In the genomic region with DNA sequence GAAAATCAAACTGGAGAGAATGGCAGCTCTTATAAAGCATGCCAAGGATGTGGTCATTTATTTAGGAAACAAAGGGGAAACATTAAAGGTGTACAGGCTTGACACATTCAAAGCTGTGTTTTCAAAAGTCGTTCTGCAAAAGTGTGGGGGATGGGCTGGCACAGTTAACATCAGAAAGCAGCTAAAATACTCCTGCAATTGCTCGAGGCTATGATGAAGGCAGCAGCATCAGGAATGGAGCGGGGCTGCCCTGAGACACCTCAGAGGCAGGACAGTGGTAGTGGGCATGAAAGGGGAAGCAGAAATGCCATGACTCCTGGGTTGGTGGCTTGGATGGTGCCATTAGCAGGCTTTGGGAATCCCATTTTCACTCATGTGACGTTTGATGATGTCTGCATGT, we compare ENCODE assay signal across 8 cellular contexts. TPM values are rescaled to one million over a fixed set of nuclear protein-coding genes. Genes with fewer than 3 reads are reported as not detected.
DNase-seq lines count a peak whose midpoint lies in the region; ATAC-seq and TF ChIP-seq lines count a peak whose summit lies in the region.

No MANE protein-coding gene starts in this region.

- H3K4me3 Mint-ChIP-seq in activated CD4-positive, alpha-beta T cell treated with anti-CD3 and anti-CD28 coated beads, Interleukin-2, amount 10 ng/mL, durations not matched to agents 7 days and 5 days: peak overlapping the region; percentile 88
- H3K4me3 Mint-ChIP-seq in WTC11: peak overlapping the region; percentile 93

- no peak for ATAC-seq in WTC11
- no peak for ATAC-seq in HG03378 (IDR thresholded peaks at IDR 0.05; ENCODE audit: unreplicated experiment)

- H3K27me3 Mint-ChIP-seq in activated CD4-positive, alpha-beta T cell treated with anti-CD3 and anti-CD28 coated beads, Interleukin-2, amount 10 ng/mL, durations not matched to agents 7 days and 5 days: no peaks in the 10 kb centered on the region
- peaks cover 8% of the 10 kb centered on the region for H3K27me3 Mint-ChIP-seq in WTC11 (ENCODE audit: low read depth)

- peaks cover 22% of the 10 kb centered on the region for H3K36me3 ChIP-seq in suprapubic skin

- TF ChIP-seq POLR2A in suprapubic skin (IDR thresholded peaks at IDR 0.05): no peak

- H3K9me3 ChIP-seq in iPS-18c (ENCODE audit: control insufficient read depth, insufficient read depth, low read length) (peaks cover 2% of the 10 kb centered on the region), suprapubic skin (no peaks in the 10 kb centered on the region)

- H3K27ac ChIP-seq in suprapubic skin: no peak overlapping the region

- H3K9me3 Mint-ChIP-seq in activated CD4-positive, alpha-beta T cell treated with anti-CD3 and anti-CD28 coated beads, Interleukin-2, amount 10 ng/mL, durations not matched to agents 7 days and 5 days: no peaks in the 10 kb centered on the region
- H3K9me3 Mint-ChIP-seq in WTC11: no peaks in the 10 kb centered on the region

- H3K4me3 ChIP-seq in iPS-18c (ENCODE audit: insufficient read depth, low read depth, low read length) (peak overlapping the region; percentile 99), suprapubic skin (peak overlapping the region; percentile 96)

- TF ChIP-seq CTCF in WTC11 (IDR thresholded peaks at IDR 0.05) (no peak), suprapubic skin (IDR thresholded peaks at IDR 0.05) (no peak)

- no peaks in the 10 kb centered on the region for H3K27me3 ChIP-seq in suprapubic skin

- TF ChIP-seq EP300 in suprapubic skin (IDR thresholded peaks at IDR 0.05): no peak

- H3K4me1 Mint-ChIP-seq in activated CD4-positive, alpha-beta T cell treated with anti-CD3 and anti-CD28 coated beads, Interleukin-2, amount 10 ng/mL, durations not matched to agents 7 days and 5 days: peaks cover 69% of the 10 kb centered on the region
- peaks cover 27% of the 10 kb centered on the region for H3K4me1 Mint-ChIP-seq in WTC11

- 3% methylated on average over 4 of the region's 4 CpGs for WGBS in suprapubic skin

- peaks cover 48% of the 10 kb centered on the region for H3K36me3 Mint-ChIP-seq in activated CD4-positive, alpha-beta T cell treated with anti-CD3 and anti-CD28 coated beads, Interleukin-2, amount 10 ng/mL, durations not matched to agents 7 days and 5 days (ENCODE audit: low read depth)
- H3K36me3 Mint-ChIP-seq in WTC11: peaks cover 22% of the 10 kb centered on the region

- POLR2A ChIA-PET in activated CD4-positive, alpha-beta T cell treated with anti-CD3 and anti-CD28 coated beads, Interleukin-2, amount 10 ng/mL, durations not matched to agents 7 days and 5 days (lab: Charles Lee): no interaction called here
- POLR2A ChIA-PET in WTC11 (lab: Charles Lee): no interaction called here

- peak overlapping the region; percentile 85 for H3K27ac Mint-ChIP-seq in activated CD4-positive, alpha-beta T cell treated with anti-CD3 and anti-CD28 coated beads, Interleukin-2, amount 10 ng/mL, durations not matched to agents 7 days and 5 days
- peak overlapping the region; percentile 52 for H3K27ac Mint-ChIP-seq in WTC11

- peak; percentile 39 for DNase-seq in activated CD4-positive, alpha-beta T cell treated with anti-CD3 and anti-CD28 coated beads, Interleukin-2, amount 10 ng/mL, durations not matched to agents 7 days and 5 days
- no peak for DNase-seq in activated CD4-positive, alpha-beta T cell treated with anti-CD3 and anti-CD28 coated beads, Interleukin-2, amount 50 U/mL, for 4 hours
- DNase-seq in WTC11 (ENCODE audit: low spot score): no peak
- DNase-seq in suprapubic skin (ENCODE audit: low spot score in 2 of 2): no peak
- DNase-seq in pons (ENCODE audit: low spot score): no peak
- DNase-seq in 8988T: no peak

- CTCF ChIA-PET in activated CD4-positive, alpha-beta T cell treated with anti-CD3 and anti-CD28 coated beads, Interleukin-2, amount 10 ng/mL, durations not matched to agents 7 days and 5 days (lab: Charles Lee): interaction anchor here (3.2 to 4.1 kb wide), 2 partner anchors 21 to 52 kb away, joined by 11 to 26 read pairs; partner anchors contain the start of gene GLB1L3
- CTCF ChIA-PET in WTC11 (lab: Charles Lee): interaction anchor here (2.6 to 3.2 kb wide), 2 partner anchors 16 to 39 kb away, joined by 13 to 14 read pairs; no protein-coding TSS in a partner anchor

- H3K4me1 ChIP-seq in suprapubic skin: peaks cover 40% of the 10 kb centered on the region

TF ChIP-seq in WTC11, 78 proteins besides CTCF, POLR2A, EP300 and RAD21 (continues in another document):
- TF ChIP-seq, protein P1, sequence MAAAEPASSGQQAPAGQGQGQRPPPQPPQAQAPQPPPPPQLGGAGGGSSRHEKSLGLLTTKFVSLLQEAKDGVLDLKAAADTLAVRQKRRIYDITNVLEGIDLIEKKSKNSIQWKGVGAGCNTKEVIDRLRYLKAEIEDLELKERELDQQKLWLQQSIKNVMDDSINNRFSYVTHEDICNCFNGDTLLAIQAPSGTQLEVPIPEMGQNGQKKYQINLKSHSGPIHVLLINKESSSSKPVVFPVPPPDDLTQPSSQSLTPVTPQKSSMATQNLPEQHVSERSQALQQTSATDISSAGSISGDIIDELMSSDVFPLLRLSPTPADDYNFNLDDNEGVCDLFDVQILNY (CRISPR knock-in tag; IDR thresholded peaks at IDR 0.05): no peak
- no peak for TF ChIP-seq ZBTB21 (CRISPR knock-in tag; IDR thresholded peaks at IDR 0.05; ENCODE audit: borderline replicate concordance)
- no peak for TF ChIP-seq NFYB (CRISPR knock-in tag; conservative IDR thresholded peaks at IDR 0.05; ENCODE audit: low read depth)
- TF ChIP-seq, protein P2, sequence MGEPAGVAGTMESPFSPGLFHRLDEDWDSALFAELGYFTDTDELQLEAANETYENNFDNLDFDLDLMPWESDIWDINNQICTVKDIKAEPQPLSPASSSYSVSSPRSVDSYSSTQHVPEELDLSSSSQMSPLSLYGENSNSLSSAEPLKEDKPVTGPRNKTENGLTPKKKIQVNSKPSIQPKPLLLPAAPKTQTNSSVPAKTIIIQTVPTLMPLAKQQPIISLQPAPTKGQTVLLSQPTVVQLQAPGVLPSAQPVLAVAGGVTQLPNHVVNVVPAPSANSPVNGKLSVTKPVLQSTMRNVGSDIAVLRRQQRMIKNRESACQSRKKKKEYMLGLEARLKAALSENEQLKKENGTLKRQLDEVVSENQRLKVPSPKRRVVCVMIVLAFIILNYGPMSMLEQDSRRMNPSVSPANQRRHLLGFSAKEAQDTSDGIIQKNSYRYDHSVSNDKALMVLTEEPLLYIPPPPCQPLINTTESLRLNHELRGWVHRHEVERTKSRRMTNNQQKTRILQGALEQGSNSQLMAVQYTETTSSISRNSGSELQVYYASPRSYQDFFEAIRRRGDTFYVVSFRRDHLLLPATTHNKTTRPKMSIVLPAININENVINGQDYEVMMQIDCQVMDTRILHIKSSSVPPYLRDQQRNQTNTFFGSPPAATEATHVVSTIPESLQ (CRISPR knock-in tag; IDR thresholded peaks at IDR 0.05): no peak
- TF ChIP-seq MAX (CRISPR knock-in tag; IDR thresholded peaks at IDR 0.05): no peak
- TF ChIP-seq, protein P3, sequence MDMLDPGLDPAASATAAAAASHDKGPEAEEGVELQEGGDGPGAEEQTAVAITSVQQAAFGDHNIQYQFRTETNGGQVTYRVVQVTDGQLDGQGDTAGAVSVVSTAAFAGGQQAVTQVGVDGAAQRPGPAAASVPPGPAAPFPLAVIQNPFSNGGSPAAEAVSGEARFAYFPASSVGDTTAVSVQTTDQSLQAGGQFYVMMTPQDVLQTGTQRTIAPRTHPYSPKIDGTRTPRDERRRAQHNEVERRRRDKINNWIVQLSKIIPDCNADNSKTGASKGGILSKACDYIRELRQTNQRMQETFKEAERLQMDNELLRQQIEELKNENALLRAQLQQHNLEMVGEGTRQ (CRISPR knock-in tag; IDR thresholded peaks at IDR 0.05): no peak
- no peak for TF ChIP-seq TEAD1 (CRISPR knock-in tag; IDR thresholded peaks at IDR 0.05)
- no peak for TF ChIP-seq HMGA2 (CRISPR knock-in tag; IDR thresholded peaks at IDR 0.05)
- no peak for TF ChIP-seq JUN (CRISPR knock-in tag; IDR thresholded peaks at IDR 0.05)
- TF ChIP-seq E2F1 (CRISPR knock-in tag; IDR thresholded peaks at IDR 0.05): no peak
- TF ChIP-seq SMAD3 (CRISPR knock-in tag; IDR thresholded peaks at IDR 0.05; ENCODE audit: borderline replicate concordance): no peak
- TF ChIP-seq NR3C1 (CRISPR knock-in tag; conservative IDR thresholded peaks at IDR 0.05; ENCODE audit: low read depth): no peak
- no peak for TF ChIP-seq RORB (CRISPR knock-in tag; IDR thresholded peaks at IDR 0.05)

RNA-seq across cellular contexts. Expression of gene NCAPD3, which starts 0.7 kb away (rescaled TPM):
- total RNA-seq in activated CD4-positive, alpha-beta T cell treated with anti-CD3 and anti-CD28 coated beads, Interleukin-2, amount 10 ng/mL, durations not matched to agents 7 days and 5 days: 100 to 1,000 TPM; 118 to 125 TPM
- total RNA-seq in WTC11 (2021) (46.5 to 63.0 TPM (median 49.1 TPM) in 3 replicates), suprapubic skin (10 to 100 TPM; 26.8 to 37.6 (median 30.8) TPM)

RNA-seq across cellular contexts. Expression of gene VPS26B, which starts 1.4 kb away (rescaled TPM):
- total RNA-seq in activated CD4-positive, alpha-beta T cell treated with anti-CD3 and anti-CD28 coated beads, Interleukin-2, amount 10 ng/mL, durations not matched to agents 7 days and 5 days: 10 to 100 TPM; 66.4 to 66.9 TPM
- total RNA-seq in WTC11 (2021) (28.7 to 29.3 TPM (median 29.0 TPM) in 3 replicates), suprapubic skin (10 to 100 TPM; 60.4 to 80.9 (median 74.4) TPM)

RNA-seq across cellular contexts. Expression of gene THYN1, which starts 30.1 kb away (rescaled TPM):
- total RNA-seq in activated CD4-positive, alpha-beta T cell treated with anti-CD3 and anti-CD28 coated beads, Interleukin-2, amount 10 ng/mL, durations not matched to agents 7 days and 5 days: 10 to 100 TPM; 56.4 to 61.6 TPM
- total RNA-seq in WTC11 (2021): 80.2 to 83.8 TPM (median 82.0 TPM) in 3 replicates
- 10 to 100 TPM; 31.7 to 62.8 (median 42.6) TPM for total RNA-seq in suprapubic skin

RNA-seq across cellular contexts. Expression of gene ACAD8, which starts 30.3 kb away (rescaled TPM):
- 10 to 100 TPM; 21.7 to 21.8 TPM for total RNA-seq in activated CD4-positive, alpha-beta T cell treated with anti-CD3 and anti-CD28 coated beads, Interleukin-2, amount 10 ng/mL, durations not matched to agents 7 days and 5 days
- 49.4 to 55.2 TPM (median 51.9 TPM) in 3 replicates for total RNA-seq in WTC11 (2021)
- total RNA-seq in suprapubic skin: 10 to 100 TPM; 46.3 to 71.2 (median 59.8) TPM

RNA-seq across cellular contexts. Expression of gene GLB1L3, which starts 53.1 kb away (rescaled TPM):
- total RNA-seq in activated CD4-positive, alpha-beta T cell treated with anti-CD3 and anti-CD28 coated beads, Interleukin-2, amount 10 ng/mL, durations not matched to agents 7 days and 5 days: 1 to 10 TPM; 6.8 to 7.2 TPM
- total RNA-seq in WTC11 (2021) (34.6 to 50.2 TPM (median 35.9 TPM) in 3 replicates), suprapubic skin (1 to 10 TPM; 5.1 to 6.1 (median 5.9) TPM)
